In genomic region chr1:14822493-14822892, GRCh38 we compare ENCODE assay signal across 21 cellular contexts.
DNase-seq lines count a peak whose midpoint lies in the region; ATAC-seq, FAIRE-seq and TF ChIP-seq lines count a peak whose summit lies in the region.
"Had no signal": no experiment of that assay in that cellular context is flagged by ENCODE, and none has a peak within 500 bp of the region (broad histone marks: within the 10 kb centered on the region; RNA-seq: fewer than 3 reads in every experiment).

No MANE protein-coding gene starts in this region.

- no peaks in the 10 kb centered on the region for H3K36me3 ChIP-seq in mammary epithelial cell (ENCODE audit: insufficient read depth, low read length)
- H3K36me3 ChIP-seq in lower lobe of right lung = no peaks in the 10 kb centered on the region
- no peaks in the 10 kb centered on the region for H3K36me3 ChIP-seq in small intestine (ENCODE audit: control insufficient read depth in 2 of 2, insufficient read depth in 2 of 2, low read length in 2 of 2)
- H3K36me3 ChIP-seq: HAP-1 had no signal

- ATAC-seq in lower lobe of right lung = no peak

- dilution Hi-C loops in mammary epithelial cell (cut with HindIII; ENCODE audit: low sequenced_read_pairs) = loop anchor here (5.0 kb wide), 1 partner anchor 90 kb away; no protein-coding TSS in a partner anchor

- H3K27me3 ChIP-seq in mammary epithelial cell (ENCODE audit: insufficient read depth, low read length) (no peaks in the 10 kb centered on the region), lower lobe of right lung (ENCODE audit: low read depth) (no peaks in the 10 kb centered on the region), small intestine (ENCODE audit: control insufficient read depth in 2 of 2, insufficient read depth in 2 of 2, low read length in 2 of 2) (no peaks in the 10 kb centered on the region)

- in situ Hi-C loops in mammary epithelial cell (cut with MboI; ENCODE audit: low sequenced_read_pairs in 2 of 2) = no loop called here

- H3K4me2 ChIP-seq in mammary epithelial cell (ENCODE audit: insufficient read depth, low read depth, low read length) = no peak overlapping the region
- H3K4me2 ChIP-seq: PC-9, SK-N-SH had no signal

- H3K4me3 ChIP-seq in mammary epithelial cell (replicated peaks in 1 of 3; ENCODE audit: insufficient read depth in 1 of 3, low read depth in 2 of 3, low read length in 3 of 3) (no peak overlapping the region), lower lobe of right lung (no peak overlapping the region), small intestine (ENCODE audit: low read depth in 1 of 2, low read length in 2 of 2) (no peak overlapping the region)
- H3K4me3 ChIP-seq: GM23248, HAP-1, PC-9 had no signal

- H3K27ac ChIP-seq in mammary epithelial cell (ENCODE audit: insufficient read depth, low read depth, low read length) (no peak overlapping the region), lower lobe of right lung (no peak overlapping the region), small intestine (ENCODE audit: low read depth in 1 of 2, low read length in 1 of 2) (no peak overlapping the region)
- H3K27ac ChIP-seq: GM23248, PC-9 had no signal

- intact Hi-C loops in mammary epithelial cell (cut with micrococcal nuclease) = no loop called here
- intact Hi-C loops in lower lobe of right lung (cut with DNase I) = no loop called here

- H3K9me3 ChIP-seq in mammary epithelial cell (replicated peaks; ENCODE audit: insufficient read depth, low read length) (no peaks in the 10 kb centered on the region), lower lobe of right lung (no peaks in the 10 kb centered on the region), small intestine (ENCODE audit: control insufficient read depth, low read depth) (no peaks in the 10 kb centered on the region)
- H3K9me3 ChIP-seq: HAP-1, SK-N-SH had no signal

- H3K79me2 ChIP-seq in mammary epithelial cell (ENCODE audit: insufficient read depth, low read length) = no peaks in the 10 kb centered on the region

- TF ChIP-seq CTCF in mammary epithelial cell (conservative IDR thresholded peaks at IDR 0.05 in 1 of 2, IDR thresholded peaks at IDR 0.05 in 1 of 2; ENCODE audit: extremely low read depth in 1 of 2, insufficient read depth in 1 of 2, low read depth in 1 of 2, low read length in 2 of 2) = no peak
- TF ChIP-seq CTCF in lower lobe of right lung (IDR thresholded peaks at IDR 0.05) = no peak

- CTCF ChIA-PET in mammary epithelial cell (lab: Charles Lee; ENCODE audit: low non-redundant PET) = no interaction called here

- peak overlapping the region; percentile 42 for H2AFZ ChIP-seq in mammary epithelial cell (ENCODE audit: low read depth, low read length)
- H2AFZ ChIP-seq: GM23248, PC-9 had no signal

- no peaks in the 10 kb centered on the region for H4K20me1 ChIP-seq in mammary epithelial cell (ENCODE audit: insufficient read depth, low read length)

- H3K4me1 ChIP-seq in mammary epithelial cell (ENCODE audit: insufficient read depth, low read length) (no peaks in the 10 kb centered on the region), lower lobe of right lung (no peaks in the 10 kb centered on the region), small intestine (ENCODE audit: control insufficient read depth in 2 of 2, insufficient read depth in 1 of 2, low read depth in 1 of 2, low read length in 1 of 2) (no peaks in the 10 kb centered on the region)
- H3K4me1 ChIP-seq: HAP-1 had no signal

- H3K9ac ChIP-seq in mammary epithelial cell (ENCODE audit: insufficient read depth, low read length) = no peak overlapping the region
- H3K9ac ChIP-seq: GM23248, SK-N-SH had no signal

- DNase-seq in H4 (ENCODE audit: low spot score) (peak; percentile 52), SW480 (ENCODE audit: low spot score) (peak; percentile 70), mammary epithelial cell (peak; percentile 75), lower lobe of right lung (peak; percentile 9), small intestine (no peak), D341Med (ENCODE audit: low spot score) (no peak), superior temporal gyrus (ENCODE audit: extremely low spot score) (no peak)
- DNase-seq in NK-92 treated with Interleukin-12 subunit alpha and Interleukin-12 subunit beta, amount 100 ng/mL, for 24 hours (lab: John Stamatoyannopoulos, UW) = no peak
- DNase-seq: GM23248, KG1, MV-4-11, NCI-H1694 treated with DMSO at 0.1 percent for 48 hours, NCI-H446 treated with DMSO at 0.1 percent for 48 hours, NCI-H526 treated with DMSO at 0.1 percent for 48 hours, RPMI8226, SHP77 treated with DMSO at 0.1 percent for 48 hours, SK-N-SH had no signal

- no peak for FAIRE-seq in small intestine (lab: Jason Lieb, UNC)
- FAIRE-seq: A204.1, D721Med had no signal

- WGBS in mammary epithelial cell (ENCODE audit: low coverage, missing lambda C conversion rate) = 20% methylated on average over 13 of the region's 14 CpGs
- 89 to 94% (median 92%) methylated on average over 14 of the region's 14 CpGs for WGBS in small intestine, 3 donors

- BruUV-seq in mammary epithelial cell (replicated peaks; lab: Mats Ljungman, UMichigan) = no TSS peak

Comparison
In these comparisons a context has a peak if more than half of its experiments do, and no peak if none do; other contexts are left out.
1. DNase-seq: peak in H4 (single experiment), SW480 (single experiment), mammary epithelial cell (single experiment) and lower lobe of right lung (single experiment); none in small intestine (single experiment), D341Med (single experiment), superior temporal gyrus (single experiment) and NK-92 treated with Interleukin-12 subunit alpha and Interleukin-12 subunit beta, amount 100 ng/mL, for 24 hours (single experiment).